Comparison of ENCODE assay signal across 7 cellular contexts in genomic region chr11:62449912-62450311, GRCh38. TPM values are rescaled to one million over a fixed set of nuclear protein-coding genes. Genes with fewer than 3 reads are reported as not detected.
"Had no signal": no experiment of that assay in that cellular context is flagged by ENCODE, and none has a peak within 500 bp of the region (broad histone marks: within the 10 kb centered on the region; RNA-seq: fewer than 3 reads in every experiment).

No MANE protein-coding gene starts in this region.

RNA-seq across cellular contexts. Expression of gene SCGB1A1, which starts 31.1 kb away (rescaled TPM):
- total RNA-seq: GM23338, H1, H9, HepG2, HFFc6, HT1080 had no signal
- polyA plus RNA-seq: GM23338, H1, HepG2, IgD-negative memory B cell had no signal
